In the genomic region with DNA sequence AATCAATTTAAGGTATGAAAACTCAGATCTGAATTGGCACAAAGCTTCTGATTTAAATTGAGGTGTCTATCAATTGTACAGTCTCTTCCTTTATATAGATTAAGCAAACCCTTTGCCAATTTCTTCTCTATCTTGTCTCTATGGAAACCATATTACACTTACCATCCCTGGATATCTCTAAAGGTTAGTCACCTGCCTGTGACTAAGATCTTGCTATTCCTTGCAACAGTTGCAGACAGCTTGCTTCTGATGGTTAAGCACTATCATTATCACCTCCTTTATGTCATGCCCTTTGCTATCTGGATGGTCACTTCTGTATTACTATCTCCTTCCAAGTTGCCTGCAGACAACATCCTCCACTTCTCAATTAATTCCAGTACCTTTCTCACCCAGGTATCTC, we compare ENCODE assay signal across 26 cellular contexts.
"Had no signal": no experiment of that assay in that cellular context is flagged by ENCODE, and none has a peak within 500 bp of the region (broad histone marks: within the 10 kb centered on the region; RNA-seq: fewer than 3 reads in every experiment).

No MANE protein-coding gene starts in this region.

- H3K4me3 Mint-ChIP-seq: effector memory CD8-positive, alpha-beta T cell; naive thymus-derived CD4-positive, alpha-beta T cell; nephron; neural progenitor cell; stimulated activated naive CD8-positive, alpha-beta T cell treated with anti-CD3 and anti-CD28 coated beads, Interleukin-15, amount 100 ng/mL, for 72 hours had no signal

- H3K27ac ChIP-seq: gastrocnemius medialis, hepatocyte, left lung, neural progenitor cell, parathyroid adenoma, right atrium auricular region, suprapubic skin, transverse colon, vagina had no signal

- H3K9me3 Mint-ChIP-seq: effector memory CD8-positive, alpha-beta T cell; naive thymus-derived CD4-positive, alpha-beta T cell; nephron had no signal

- H3K4me1 Mint-ChIP-seq: naive thymus-derived CD4-positive, alpha-beta T cell; nephron; neural progenitor cell; stimulated activated naive CD8-positive, alpha-beta T cell treated with anti-CD3 and anti-CD28 coated beads, Interleukin-15, amount 100 ng/mL, for 72 hours had no signal

- ATAC-seq: effector memory CD8-positive, alpha-beta T cell; gastrocnemius medialis; left lung; naive thymus-derived CD4-positive, alpha-beta T cell; sciatic nerve; stimulated activated naive CD8-positive, alpha-beta T cell treated with anti-CD3 and anti-CD28 coated beads, Interleukin-15, amount 100 ng/mL, for 72 hours had no signal

- H3K27me3 ChIP-seq: gastrocnemius medialis, hepatocyte, left lung, neural progenitor cell, right atrium auricular region, suprapubic skin, transverse colon, vagina had no signal

- H3K36me3 ChIP-seq: gastrocnemius medialis, left lung, neural progenitor cell, right atrium auricular region, suprapubic skin, transverse colon, vagina had no signal

- H3K27me3 Mint-ChIP-seq: effector memory CD8-positive, alpha-beta T cell; naive thymus-derived CD4-positive, alpha-beta T cell; progenitor cell of endocrine pancreas; stimulated activated naive CD8-positive, alpha-beta T cell treated with anti-CD3 and anti-CD28 coated beads, Interleukin-15, amount 100 ng/mL, for 72 hours had no signal

- H3K4me2 ChIP-seq: hepatocyte, neural progenitor cell, smooth muscle cell had no signal

- H3K27ac Mint-ChIP-seq: effector memory CD8-positive, alpha-beta T cell; naive thymus-derived CD4-positive, alpha-beta T cell; nephron; neural progenitor cell; progenitor cell of endocrine pancreas; stimulated activated naive CD8-positive, alpha-beta T cell treated with anti-CD3 and anti-CD28 coated beads, Interleukin-15, amount 100 ng/mL, for 72 hours had no signal

- H3K79me2 ChIP-seq: hepatocyte, parathyroid adenoma had no signal

- H3K36me3 Mint-ChIP-seq: naive thymus-derived CD4-positive, alpha-beta T cell; neural progenitor cell had no signal

- H2AFZ ChIP-seq: hepatocyte, neural progenitor cell, parathyroid adenoma had no signal

- H3K9ac ChIP-seq: neural progenitor cell, parathyroid adenoma had no signal

- H3K4me3 ChIP-seq: gastrocnemius medialis, hepatocyte, left lung, neural progenitor cell, right atrium auricular region, smooth muscle cell, suprapubic skin, transverse colon, vagina had no signal

- H3K4me1 ChIP-seq: gastrocnemius medialis, left lung, parathyroid adenoma, right atrium auricular region, suprapubic skin, transverse colon, vagina had no signal

- DNase-seq: cortex of kidney; effector memory CD8-positive, alpha-beta T cell; gastrocnemius medialis; head of caudate nucleus; kidney; left lung; mesenchymal stem cell; midbrain; naive thymus-derived CD4-positive, alpha-beta T cell; stimulated activated CD4-positive, alpha-beta T cell treated with anti-CD3 and anti-CD28 coated beads, Interleukin-12 subunit alpha, Interleukin-12 subunit beta, amount 100 ng/mL, for 4 hours; stimulated activated CD4-positive, alpha-beta T cell treated with anti-CD3 and anti-CD28 coated beads, Interleukin-1b, Interleukin-23, amount 100 ng/mL, for 48 hours; stimulated activated CD4-positive, alpha-beta T cell treated with anti-CD3 and anti-CD28 coated beads, Interleukin-4, amount 100 ng/mL, for 1 hour; stimulated activated CD8-positive, alpha-beta memory T cell treated with anti-CD3 and anti-CD28 coated beads, Interleukin-4, amount 100 ng/mL, for 48 hours; stimulated activated naive CD4-positive, alpha-beta T cell; stimulated activated naive CD8-positive, alpha-beta T cell treated with anti-CD3 and anti-CD28 coated beads, Interleukin-15, amount 100 ng/mL, for 72 hours; transverse colon had no signal
